ENCODE assay signal across 8 cellular contexts in genomic region chr7:27739301-27739913, GRCh38. TPM values are rescaled to one million over a fixed set of nuclear protein-coding genes. Genes with fewer than 3 reads are reported as not detected.
DNase-seq lines count a peak whose midpoint lies in the region; ATAC-seq and TF ChIP-seq lines count a peak whose summit lies in the region.

No MANE protein-coding gene starts in this region.

- no peaks in the 10 kb centered on the region for H3K9me2 ChIP-seq in PC-3 (replicated peaks; ENCODE audit: low read length)

- peak overlapping the region; percentile 71 for H3K27ac ChIP-seq in PC-3 (ENCODE audit: low read length)
- H3K27ac ChIP-seq in colonic mucosa = peak overlapping the region; percentile 100
- H3K27ac ChIP-seq in mesodermal cell (ENCODE audit: low read depth, low read length, severe bottlenecking) = peak overlapping the region; percentile 89

- POLR2A ChIA-PET in PC-3 (lab: Charles Lee; ENCODE audit: unreplicated experiment) = interaction anchor here (0.5 to 0.7 kb wide), 6 partner anchors 24 to 571 kb away, joined by 3 to 5 read pairs (median 4); no protein-coding TSS in a partner anchor

- H4K20me1 ChIP-seq in PC-3 (ENCODE audit: low read length) = peaks cover 5% of the 10 kb centered on the region; the same call in 1 of the 2 replicates

- H3K4me2 ChIP-seq in PC-3 (ENCODE audit: low read length) = peak overlapping the region; percentile 89

- WGBS in mesodermal cell (ENCODE audit: insufficient coverage in 2 of 2), 2 experiments = 7 to 15% methylated on average over 8 to 12 of the region's 17 CpGs

- H3K27me3 ChIP-seq in PC-3 (ENCODE audit: low read length) (no peaks in the 10 kb centered on the region), colonic mucosa (no peaks in the 10 kb centered on the region)

- intact Hi-C loops in PC-3 (cut with micrococcal nuclease) = loop anchor here (2.0 to 5.0 kb wide), 2 partner anchors 52 to 99 kb away; no protein-coding TSS in a partner anchor
- intact Hi-C loops in colonic mucosa (cut with DNase I) = no loop called here

- no peaks in the 10 kb centered on the region for H3K9me3 ChIP-seq in PC-3 (ENCODE audit: low read length)
- H3K9me3 ChIP-seq in colonic mucosa = no peaks in the 10 kb centered on the region
- no peaks in the 10 kb centered on the region for H3K9me3 ChIP-seq in mesodermal cell (ENCODE audit: control insufficient read depth, low read length)

- BruUV-seq in PC-3 (replicated peaks; lab: Mats Ljungman, UMichigan) = no TSS peak

- no peaks in the 10 kb centered on the region for H3K36me3 ChIP-seq in PC-3 (ENCODE audit: low read depth, low read length)
- H3K36me3 ChIP-seq in colonic mucosa = no peaks in the 10 kb centered on the region
- H3K36me3 ChIP-seq in mesodermal cell (ENCODE audit: control insufficient read depth, insufficient read depth, low read length) = no peaks in the 10 kb centered on the region

- H3K9ac ChIP-seq in PC-3 (ENCODE audit: low read length) (peak overlapping the region; percentile 84), colonic mucosa (ENCODE audit: low read depth in 2 of 2, low read length in 2 of 2) (peak overlapping the region; percentile 99)

- no peak for TF ChIP-seq POLR2A in GM18505 (IDR thresholded peaks at IDR 0.05; ENCODE audit: borderline replicate concordance, extremely low read depth, insufficient read depth, insufficient read length)

- H3K4me3 ChIP-seq in PC-3 (ENCODE audit: low read length) (peak overlapping the region; percentile 89), colonic mucosa (peak overlapping the region; percentile 94), mesodermal cell (ENCODE audit: extremely low read depth, insufficient read depth, low read length, poor library complexity, severe bottlenecking) (peak overlapping the region; percentile 98)

- ATAC-seq in GM18505 (IDR thresholded peaks at IDR 0.05; ENCODE audit: unreplicated experiment) (peak; percentile 31), HG02973 (IDR thresholded peaks at IDR 0.05; ENCODE audit: unreplicated experiment) (peak; percentile 31), PC-3 (peak; percentile 40)

- H3F3A ChIP-seq in PC-3 (ENCODE audit: low read length, unreplicated experiment) = peaks cover 6% of the 10 kb centered on the region

- DNase-seq in Ammon's horn (ENCODE audit: low spot score) (peak; percentile 8), PC-3 (peak; percentile 14), colonic mucosa (peak; percentile 38), NCI-H2029 (lab: John Stamatoyannopoulos, UW) (no peak), NCI-H2081 (lab: John Stamatoyannopoulos, UW) (no peak)

- H3K4me1 ChIP-seq in PC-3 (ENCODE audit: insufficient read depth, low read length) = peaks cover 40% of the 10 kb centered on the region
- H3K4me1 ChIP-seq in colonic mucosa = peaks cover 4% of the 10 kb centered on the region
- peaks cover 5% of the 10 kb centered on the region for H3K4me1 ChIP-seq in mesodermal cell (ENCODE audit: control insufficient read depth, insufficient read depth, low read length, poor library complexity, severe bottlenecking)

- H3K79me2 ChIP-seq in PC-3 (ENCODE audit: low read length) = peaks cover 37% of the 10 kb centered on the region

- H2AFZ ChIP-seq in PC-3 (ENCODE audit: low read length) = peak overlapping the region; percentile 92

- CTCF ChIA-PET in PC-3 (lab: Charles Lee) = interaction anchor here (2.0 kb wide), 1 partner anchor 543 kb away, joined by 5 read pairs; no protein-coding TSS in a partner anchor

- TF ChIP-seq CTCF in PC-3 (conservative IDR thresholded peaks at IDR 0.05; ENCODE audit: low read depth, low read length) = no peak
- no peak for TF ChIP-seq CTCF in colonic mucosa (IDR thresholded peaks at IDR 0.05)

RNA-seq across cellular contexts. Expression of gene TAX1BP1, which starts 0.6 kb away (rescaled TPM):
- 49.5 and 58.5 TPM in 2 replicates for total RNA-seq in PC-3 (2014; rRNA removed)
- total RNA-seq in colonic mucosa = 100 to 1,000 TPM in 1 of 2 donors, 10 to 100 TPM in 1; 96.6 to 156 TPM
- polyA plus RNA-seq in mesodermal cell (2013, experiment 1 of 2) = 123 TPM
- 144 TPM for polyA plus RNA-seq in mesodermal cell (2013, experiment 2 of 2)

Comparison
In these comparisons a context has a peak if more than half of its experiments do, and no peak if none do; other contexts are left out.
1. DNase-seq: peak in Ammon's horn (single experiment), PC-3 (single experiment) and colonic mucosa (single experiment); none in NCI-H2029 (single experiment) and NCI-H2081 (0 of 2).
2. Peak in every context shown above with its lines, with median percentiles within 50 percentile points of each other: ATAC-seq, H3K27ac ChIP-seq and H3K4me3 ChIP-seq.